13 cellular contexts compared by ENCODE assay signal in the genomic region with DNA sequence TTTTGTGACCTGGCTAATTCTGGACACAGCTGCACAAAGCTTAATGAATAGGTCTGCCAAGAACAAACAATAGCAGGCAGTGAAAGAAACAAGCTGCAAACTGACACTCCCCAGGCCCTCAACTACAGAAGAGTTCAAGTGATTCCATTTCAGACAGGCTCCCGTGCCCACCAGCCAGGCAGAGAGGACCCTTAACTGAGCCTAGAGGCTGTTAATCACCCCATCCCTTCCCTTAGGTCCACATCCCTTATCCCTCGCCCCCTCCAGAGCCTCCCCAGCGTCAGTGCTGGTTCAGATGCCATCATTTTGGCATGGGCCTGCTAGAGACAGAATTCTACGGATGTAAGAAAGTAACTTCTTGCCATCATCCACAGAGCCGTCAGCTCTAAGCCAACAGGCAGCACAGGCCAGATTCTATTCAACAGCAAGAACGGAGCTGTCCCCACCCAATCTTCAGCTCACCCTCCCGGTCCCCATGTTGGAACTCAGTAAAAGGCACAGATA. TPM values are rescaled to one million over a fixed set of nuclear protein-coding genes. Genes with fewer than 3 reads are reported as not detected.
A peak's percentile ranks its signal among the peaks of the same experiment; 100 is the strongest.
DNase-seq lines count a peak whose midpoint lies in the region; ATAC-seq and TF ChIP-seq lines count a peak whose summit lies in the region.
"Had no signal": no experiment of that assay in that cellular context is flagged by ENCODE, and none has a peak within 500 bp of the region (broad histone marks: within the 10 kb centered on the region; RNA-seq: fewer than 3 reads in every experiment).

No MANE protein-coding gene starts in this region.

- no peaks in the 10 kb centered on the region for H3K36me3 ChIP-seq in cardiac muscle cell
- H3K36me3 ChIP-seq in ovary = no peaks in the 10 kb centered on the region
- H3K36me3 ChIP-seq in aorta (ENCODE audit: control insufficient read depth in 1 of 2, insufficient read depth in 2 of 2, low read length in 1 of 2) = no peaks in the 10 kb centered on the region

- no peak overlapping the region for H3K4me3 Mint-ChIP-seq in Calu3 (ENCODE audit: low read depth, unreplicated experiment)

- intact Hi-C loops in ovary (cut with DNase I) (loop anchor here in 2 of 4 donors (5.0 to 10.0 kb wide), 2 partner anchors 50 to 137 kb away; a partner anchor contains a TSS), Calu3 (cut with micrococcal nuclease; ENCODE audit: unreplicated experiment) (no loop called here), aorta (cut with DNase I) (no loop called here)

- H3K4me3 ChIP-seq in cardiac muscle cell (no peak overlapping the region), ovary (no peak overlapping the region), aorta (ENCODE audit: low read length in 2 of 2) (no peak overlapping the region)

- H3K36me3 Mint-ChIP-seq in Calu3 (ENCODE audit: insufficient read depth, unreplicated experiment) = peaks cover 19% of the 10 kb centered on the region

- no peaks in the 10 kb centered on the region for H3K9me3 Mint-ChIP-seq in Calu3 (ENCODE audit: low read depth, unreplicated experiment)

- H3K9me3 ChIP-seq in cardiac muscle cell (ENCODE audit: low read depth) = no peaks in the 10 kb centered on the region
- H3K9me3 ChIP-seq in ovary = no peaks in the 10 kb centered on the region
- no peaks in the 10 kb centered on the region for H3K9me3 ChIP-seq in aorta (ENCODE audit: control insufficient read depth, low read length)

- H3K27ac Mint-ChIP-seq in Calu3 (ENCODE audit: unreplicated experiment) = no peak overlapping the region

- CTCF ChIA-PET in Calu3 (lab: Charles Lee) = interaction anchor here (0.7 to 1.3 kb wide), 4 partner anchors 25 to 580 kb away, joined by 3 to 4 read pairs (median 3); no protein-coding TSS in a partner anchor

- no TSS peak for BruUV-seq in Calu3 (replicated peaks; lab: Mats Ljungman, UMichigan)

- no peaks in the 10 kb centered on the region for H3K27me3 ChIP-seq in cardiac muscle cell
- no peaks in the 10 kb centered on the region for H3K27me3 ChIP-seq in ovary
- no peaks in the 10 kb centered on the region for H3K27me3 ChIP-seq in aorta (ENCODE audit: control insufficient read depth in 1 of 2, insufficient read depth in 2 of 2, low read length in 1 of 2)

- TF ChIP-seq CTCF in C4-2B (conservative IDR thresholded peaks at IDR 0.05) = no peak
- no peak for TF ChIP-seq CTCF in cardiac muscle cell (IDR thresholded peaks at IDR 0.05; ENCODE audit: low read depth, low read length)
- no peak for TF ChIP-seq CTCF in ovary (IDR thresholded peaks at IDR 0.05)
- no peak for TF ChIP-seq CTCF in Calu3 (IDR thresholded peaks at IDR 0.05; ENCODE audit: unreplicated experiment)

- H3K4me1 Mint-ChIP-seq in Calu3 (ENCODE audit: low read depth, unreplicated experiment) = peaks cover 76% of the 10 kb centered on the region

- ATAC-seq in aorta (ENCODE audit: low FRiP score) (no peak), HG02571 (IDR thresholded peaks at IDR 0.05; ENCODE audit: unreplicated experiment) (no peak)

- TF ChIP-seq EP300 in ovary (IDR thresholded peaks at IDR 0.05) = no peak

- H3K4me1 ChIP-seq in cardiac muscle cell (ENCODE audit: low read depth) (peaks cover 50% of the 10 kb centered on the region), ovary (ENCODE audit: insufficient read depth) (peaks cover 22% of the 10 kb centered on the region), aorta (ENCODE audit: control insufficient read depth in 1 of 2, insufficient read depth in 2 of 2, low read length in 2 of 2) (peaks cover 0 to 2% of the 10 kb centered on the region in 2 donors)

- TF ChIP-seq POLR2A in ovary (IDR thresholded peaks at IDR 0.05) = no peak

- WGBS in ovary, 3 donors = 27 to 33% (median 28%) methylated on average over 7 of the region's 7 CpGs
- WGBS in aorta, 2 donors = 55 to 57% methylated on average over 7 of the region's 7 CpGs

- DNase-seq in NCI-H748 treated with DMSO at 0.1 percent for 48 hours (lab: John Stamatoyannopoulos, UW) (peak; percentile 70), cardiac muscle cell (ENCODE audit: low read depth in 1 of 2, low spot score in 1 of 2) (peak; percentile 61 to 78), ovary (peak in 2 of 5 donors; percentile 34 to 51), Calu3 (no peak), aorta (no peak)
- no peak for DNase-seq in activated CD8-positive, alpha-beta memory T cell treated with anti-CD3 and anti-CD28 coated beads, Interleukin-2, amount 50 U/mL, for 4 hours
- DNase-seq: activated CD4-positive, alpha-beta T cell treated with anti-CD3 and anti-CD28 coated beads for 1 hour; activated gamma-delta T cell treated with Interleukin-2 at 50 U/mL for 16 hours had no signal

- H3K27ac ChIP-seq in C4-2B (peak overlapping the region; percentile 100), cardiac muscle cell (peak overlapping the region; percentile 86), ovary (peak overlapping the region; percentile 32 to 78), aorta (ENCODE audit: low read depth in 1 of 2, low read length in 2 of 2) (no peak overlapping the region)
- H3K27ac ChIP-seq: epithelial cell of prostate had no signal

- no peaks in the 10 kb centered on the region for H3K27me3 Mint-ChIP-seq in Calu3 (ENCODE audit: unreplicated experiment)

RNA-seq across cellular contexts. Expression of a gene that starts 7.2 kb away (rescaled TPM):
- total RNA-seq in cardiac muscle cell (150 and 207 TPM in 2 replicates), ovary (100 to 1,000 TPM; 158 to 454 (median 293) TPM), Calu3 (2022) (143 and 169 TPM in 2 replicates), aorta (10 to 100 TPM; 33.2 to 41.6 TPM)
- polyA plus RNA-seq in cardiac muscle cell (201 and 231 TPM in 2 replicates), ovary (100 to 1,000 TPM; 233 to 325 TPM), aorta (100 to 1,000 TPM in 1 of 2 donors, 10 to 100 TPM in 1; 92.8 to 276 TPM)

RNA-seq across cellular contexts. Expression of a gene that starts 31.1 kb away (rescaled TPM):
- not detected in 2 replicates for total RNA-seq in cardiac muscle cell
- polyA plus RNA-seq in cardiac muscle cell = not detected in 2 replicates
- total RNA-seq in ovary = not detected
- not detected for polyA plus RNA-seq in ovary
- total RNA-seq in Calu3 (2022) = not detected in 2 replicates
- total RNA-seq in aorta = not detected
- not detected for polyA plus RNA-seq in aorta
- total RNA-seq: LHCN-M2, mononuclear cell had no signal

Comparison
In these comparisons a context has a peak if more than half of its experiments do, and no peak if none do; other contexts are left out.
1. H3K27ac ChIP-seq: peak in C4-2B (single experiment), cardiac muscle cell (single experiment) and ovary (2 of 2); none in aorta (0 of 2).
2. DNase-seq: peak in NCI-H748 treated with DMSO at 0.1 percent for 48 hours (single experiment) and cardiac muscle cell (2 of 2); none in Calu3 (single experiment), activated CD8-positive, alpha-beta memory T cell treated with anti-CD3 and anti-CD28 coated beads, Interleukin-2, amount 50 U/mL, for 4 hours (single experiment) and aorta (0 of 2).